In genomic region chr14:103630364-103631108, GRCh38 we compare ENCODE assay signal across 9 cellular contexts. TPM values are rescaled to one million over a fixed set of nuclear protein-coding genes. Genes with fewer than 3 reads are reported as not detected.
A peak's percentile ranks its signal among the peaks of the same experiment; 100 is the strongest.
DNase-seq lines count a peak whose midpoint lies in the region; ATAC-seq, FAIRE-seq and TF ChIP-seq lines count a peak whose summit lies in the region.
"Had no signal": no experiment of that assay in that cellular context is flagged by ENCODE, and none has a peak within 500 bp of the region (broad histone marks: within the 10 kb centered on the region; RNA-seq: fewer than 3 reads in every experiment).

No MANE protein-coding gene starts in this region.

- peak overlapping the region; percentile 97 for H3K4me3 Mint-ChIP-seq in glutamatergic neuron (ENCODE audit: unreplicated experiment)

- no peaks in the 10 kb centered on the region for H3K27me3 ChIP-seq in WERI-Rb-1 (ENCODE audit: insufficient read depth, low read depth, severe bottlenecking)
- no peaks in the 10 kb centered on the region for H3K27me3 ChIP-seq in smooth muscle cell (ENCODE audit: low read depth)

- H3K79me2 ChIP-seq in smooth muscle cell (ENCODE audit: low read depth) = peaks cover 67% of the 10 kb centered on the region

- peak overlapping the region; percentile 96 for H3K27ac Mint-ChIP-seq in glutamatergic neuron (ENCODE audit: unreplicated experiment)

- H3K4me3 ChIP-seq in HFF-Myc (replicated peaks; ENCODE audit: low read depth, low read length) = peak overlapping the region; percentile 81
- peak overlapping the region; percentile 84 for H3K4me3 ChIP-seq in WERI-Rb-1 (ENCODE audit: low read depth, low read length)
- H3K4me3 ChIP-seq in smooth muscle cell = peak overlapping the region; percentile 90

- no peak for ATAC-seq in GM18907 (IDR thresholded peaks at IDR 0.05; ENCODE audit: unreplicated experiment)

- H4K20me1 ChIP-seq in smooth muscle cell (ENCODE audit: low read depth) = peaks cover 57% of the 10 kb centered on the region

- no peak for TF ChIP-seq CTCF in HFF-Myc (IDR thresholded peaks at IDR 0.05; ENCODE audit: low read depth, low read length, missing control alignments)
- TF ChIP-seq CTCF in WERI-Rb-1 (IDR thresholded peaks at IDR 0.05; ENCODE audit: low read depth, low read length) = no peak
- no peak for TF ChIP-seq CTCF in glutamatergic neuron (IDR thresholded peaks at IDR 0.05; ENCODE audit: partially characterized antibody, unreplicated experiment)
- no peak for TF ChIP-seq CTCF in smooth muscle cell (IDR thresholded peaks at IDR 0.05; ENCODE audit: borderline replicate concordance, insufficient read depth, poor library complexity, severe bottlenecking)

- no peak for DNase-seq in HFF-Myc (ENCODE audit: extremely low read depth, low read depth)
- DNase-seq in WERI-Rb-1 = no peak
- DNase-seq in glutamatergic neuron = no peak
- no peak for DNase-seq in smooth muscle cell (lab: John Stamatoyannopoulos, UW; ENCODE audit: unreplicated experiment)
- no peak for DNase-seq in RCC 7860 (ENCODE audit: low spot score)
- no peak for DNase-seq in GM19238 (ENCODE audit: insufficient read length, low spot score)
- DNase-seq in NCI-H748 (lab: John Stamatoyannopoulos, UW; ENCODE audit: unreplicated experiment) = no peak
- DNase-seq: activated gamma-delta T cell had no signal

- H3K4me1 Mint-ChIP-seq in glutamatergic neuron (ENCODE audit: low read depth, unreplicated experiment) = peaks cover 31% of the 10 kb centered on the region

- H2AFZ ChIP-seq in smooth muscle cell (ENCODE audit: low read depth) = no peak overlapping the region

- H3K4me1 ChIP-seq in smooth muscle cell (ENCODE audit: low read depth) = peaks cover 16% of the 10 kb centered on the region

- peaks cover 5% of the 10 kb centered on the region for H3K27me3 Mint-ChIP-seq in glutamatergic neuron (ENCODE audit: unreplicated experiment)

- peaks cover 2% of the 10 kb centered on the region for H3K9me3 ChIP-seq in WERI-Rb-1 (ENCODE audit: severe bottlenecking)
- no peaks in the 10 kb centered on the region for H3K9me3 ChIP-seq in smooth muscle cell (replicated peaks; ENCODE audit: low read depth)

- H3K36me3 Mint-ChIP-seq in glutamatergic neuron (ENCODE audit: unreplicated experiment) = no peaks in the 10 kb centered on the region

- FAIRE-seq in RCC 7860 (lab: Jason Lieb, UNC) = no peak

- H3K4me2 ChIP-seq in smooth muscle cell = peak overlapping the region; percentile 96

- H3F3A ChIP-seq in smooth muscle cell (ENCODE audit: low read depth) = no peaks in the 10 kb centered on the region

- peaks cover 10% of the 10 kb centered on the region for H3K9me3 Mint-ChIP-seq in glutamatergic neuron (ENCODE audit: unreplicated experiment)

- no peak overlapping the region for H3K27ac ChIP-seq in WERI-Rb-1
- peak overlapping the region; percentile 98 for H3K27ac ChIP-seq in smooth muscle cell (ENCODE audit: low read depth)

- WGBS in smooth muscle cell (ENCODE audit: low lambda C conversion rate) = 27% methylated on average over 5 of the region's 5 CpGs

- H3K9ac ChIP-seq in smooth muscle cell (ENCODE audit: low read depth) = peak overlapping the region; percentile 91

- H3K36me3 ChIP-seq in WERI-Rb-1 (peaks cover 15% of the 10 kb centered on the region), smooth muscle cell (ENCODE audit: low read depth) (no peaks in the 10 kb centered on the region)

RNA-seq across cellular contexts. Expression of gene KLC1, which starts 1.5 kb away (rescaled TPM):
- total RNA-seq in glutamatergic neuron (ENCODE audit: unreplicated experiment) (975 TPM), smooth muscle cell (184 and 224 TPM in 2 replicates)
- 167 and 180 TPM in 2 replicates for polyA plus RNA-seq in smooth muscle cell
